1 cellular context compared by ENCODE assay signal in the genomic region with DNA sequence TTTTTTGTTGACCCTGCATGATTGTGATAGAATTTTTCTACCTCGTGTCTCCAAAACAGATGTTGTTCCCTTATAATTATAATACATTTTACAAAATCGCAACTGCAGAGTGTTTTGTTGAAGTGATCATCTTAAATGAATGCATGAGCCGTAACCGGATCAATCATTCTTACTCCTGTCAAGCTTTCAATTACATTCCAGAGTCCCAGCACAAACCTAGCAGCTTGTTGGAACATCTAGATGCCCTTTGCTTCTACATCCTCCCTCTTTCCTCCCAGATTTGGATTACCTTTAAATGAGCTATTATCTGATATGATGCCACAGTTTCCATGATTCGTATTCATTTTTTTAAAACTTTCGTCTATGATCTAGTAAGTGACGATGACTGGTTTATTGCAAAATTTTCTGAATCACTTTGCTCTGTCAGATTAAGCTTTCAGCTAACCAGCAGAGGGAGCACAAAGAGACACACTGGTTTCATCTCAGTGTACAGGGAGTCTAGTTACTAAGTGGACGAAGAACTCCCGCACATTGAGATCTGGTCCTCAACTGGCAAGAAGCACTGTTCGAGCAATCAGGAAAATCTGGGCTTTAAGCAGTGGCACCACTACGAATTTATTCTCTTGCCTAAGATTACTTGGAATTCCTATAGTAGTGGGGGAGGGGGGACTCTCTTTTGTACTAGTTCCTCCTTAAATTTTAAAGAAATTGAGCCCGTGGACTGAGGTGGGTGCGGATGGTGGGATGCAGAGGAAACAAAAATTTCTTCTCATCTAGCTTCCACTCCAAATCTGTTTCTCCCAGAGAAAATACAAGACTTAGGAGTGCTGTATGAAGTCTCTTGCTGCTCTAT.
TF ChIP-seq lines count a peak whose summit lies in the region.

No MANE protein-coding gene starts in this region.

TF ChIP-seq in SK-N-SH treated with all-trans-retinoic acid at 6 μM for 48 hours, 23 proteins besides CTCF, POLR2A, EP300 and RAD21 (continued from another document):
- TF ChIP-seq, protein P1, sequence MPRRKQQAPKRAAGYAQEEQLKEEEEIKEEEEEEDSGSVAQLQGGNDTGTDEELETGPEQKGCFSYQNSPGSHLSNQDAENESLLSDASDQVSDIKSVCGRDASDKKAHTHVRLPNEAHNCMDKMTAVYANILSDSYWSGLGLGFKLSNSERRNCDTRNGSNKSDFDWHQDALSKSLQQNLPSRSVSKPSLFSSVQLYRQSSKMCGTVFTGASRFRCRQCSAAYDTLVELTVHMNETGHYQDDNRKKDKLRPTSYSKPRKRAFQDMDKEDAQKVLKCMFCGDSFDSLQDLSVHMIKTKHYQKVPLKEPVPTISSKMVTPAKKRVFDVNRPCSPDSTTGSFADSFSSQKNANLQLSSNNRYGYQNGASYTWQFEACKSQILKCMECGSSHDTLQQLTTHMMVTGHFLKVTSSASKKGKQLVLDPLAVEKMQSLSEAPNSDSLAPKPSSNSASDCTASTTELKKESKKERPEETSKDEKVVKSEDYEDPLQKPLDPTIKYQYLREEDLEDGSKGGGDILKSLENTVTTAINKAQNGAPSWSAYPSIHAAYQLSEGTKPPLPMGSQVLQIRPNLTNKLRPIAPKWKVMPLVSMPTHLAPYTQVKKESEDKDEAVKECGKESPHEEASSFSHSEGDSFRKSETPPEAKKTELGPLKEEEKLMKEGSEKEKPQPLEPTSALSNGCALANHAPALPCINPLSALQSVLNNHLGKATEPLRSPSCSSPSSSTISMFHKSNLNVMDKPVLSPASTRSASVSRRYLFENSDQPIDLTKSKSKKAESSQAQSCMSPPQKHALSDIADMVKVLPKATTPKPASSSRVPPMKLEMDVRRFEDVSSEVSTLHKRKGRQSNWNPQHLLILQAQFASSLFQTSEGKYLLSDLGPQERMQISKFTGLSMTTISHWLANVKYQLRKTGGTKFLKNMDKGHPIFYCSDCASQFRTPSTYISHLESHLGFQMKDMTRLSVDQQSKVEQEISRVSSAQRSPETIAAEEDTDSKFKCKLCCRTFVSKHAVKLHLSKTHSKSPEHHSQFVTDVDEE (CRISPR knock-in tag; IDR thresholded peaks at IDR 0.05), result no peak
- TF ChIP-seq GLIS3 (CRISPR knock-in tag; IDR thresholded peaks at IDR 0.05) (no peak), ZNF70 (CRISPR knock-in tag; IDR thresholded peaks at IDR 0.05) (no peak), OSR1 (CRISPR knock-in tag; IDR thresholded peaks at IDR 0.05) (no peak)
TF ChIP-seq in SK-N-SH treated with all-trans-retinoic acid at 6 μM for 48 hours: peak in this region for 0.
